8 cellular contexts compared by ENCODE assay signal in the genomic region with DNA sequence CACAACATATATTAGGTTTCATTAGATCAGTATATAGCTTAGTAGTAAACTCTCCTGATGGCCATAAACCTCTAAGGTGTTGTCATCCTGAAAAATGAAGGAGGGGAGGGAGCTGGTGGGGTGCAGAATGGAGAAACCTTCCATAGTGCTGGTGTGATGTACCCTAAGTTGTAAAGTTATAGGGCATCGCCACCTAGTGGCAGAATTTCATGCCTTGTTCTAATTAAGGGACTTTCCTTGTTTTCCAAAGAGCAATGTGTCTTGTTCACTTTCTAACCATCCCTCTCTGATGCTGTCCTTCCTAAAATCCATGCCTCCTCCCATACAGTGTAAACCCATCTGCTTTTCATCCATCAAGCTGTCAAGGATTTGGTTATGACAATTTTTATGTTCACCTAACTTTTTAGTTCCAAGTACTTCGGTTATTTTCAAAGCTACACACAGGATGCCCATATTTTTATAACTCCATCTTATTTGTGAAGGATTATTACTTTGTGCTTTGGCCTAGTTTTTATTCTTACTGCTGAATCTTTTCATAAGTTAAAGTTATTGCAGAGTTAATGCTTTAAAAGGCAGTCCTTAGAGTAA. TPM values are rescaled to one million over a fixed set of nuclear protein-coding genes. Genes with fewer than 3 reads are reported as not detected.
A peak's percentile ranks its signal among the peaks of the same experiment; 100 is the strongest.
DNase-seq lines count a peak whose midpoint lies in the region; ATAC-seq and TF ChIP-seq lines count a peak whose summit lies in the region.

No MANE protein-coding gene starts in this region.

- CTCF ChIA-PET in activated CD4-positive, alpha-beta T cell treated with anti-CD3 and anti-CD28 coated beads for 36 hours (lab: Charles Lee): interaction anchor here (0.6 to 1.6 kb wide), 7 partner anchors 28 to 451 kb away, joined by 3 to 7 read pairs (median 3); no protein-coding TSS in a partner anchor

- peak; percentile 61 for DNase-seq in CD1c-positive myeloid dendritic cell (ENCODE audit: extremely low spot score)
- peak; percentile 43 for DNase-seq in NCI-H1105 (lab: John Stamatoyannopoulos, UW)
- peak; percentile 70 for DNase-seq in activated CD4-positive, alpha-beta T cell treated with anti-CD3 and anti-CD28 coated beads for 36 hours
- DNase-seq in dermis blood vessel endothelial cell: peak; percentile 58
- peak in 1 of 3 donors; percentile 87 for DNase-seq in mucosa of descending colon
- peak in 28 of 49 donors; percentile 0 to 54 (median 24) for DNase-seq in substantia nigra (lab: John Stamatoyannopoulos, UW)

- POLR2A ChIA-PET in activated CD4-positive, alpha-beta T cell treated with anti-CD3 and anti-CD28 coated beads for 36 hours (lab: Charles Lee): no interaction called here

- H3K4me1 Mint-ChIP-seq in activated CD4-positive, alpha-beta T cell treated with anti-CD3 and anti-CD28 coated beads for 36 hours: peaks cover 24% of the 10 kb centered on the region

- no peaks in the 10 kb centered on the region for H3K4me1 ChIP-seq in mucosa of descending colon (ENCODE audit: low read depth)

- no peaks in the 10 kb centered on the region for H3K9me3 ChIP-seq in mucosa of descending colon

- H3K27ac Mint-ChIP-seq in activated CD4-positive, alpha-beta T cell treated with anti-CD3 and anti-CD28 coated beads for 36 hours: no peak overlapping the region

- H3K36me3 ChIP-seq in mucosa of descending colon (ENCODE audit: low read depth): no peaks in the 10 kb centered on the region

- peak; percentile 20 for TF ChIP-seq CTCF in mucosa of descending colon (IDR thresholded peaks at IDR 0.05)

- ATAC-seq in GM19025 (IDR thresholded peaks at IDR 0.05; ENCODE audit: low read depth, unreplicated experiment) (peak; percentile 36), mucosa of descending colon (peak; percentile 73), HG02642 (IDR thresholded peaks at IDR 0.05; ENCODE audit: poor library complexity, unreplicated experiment) (no peak)
- ATAC-seq in activated CD4-positive, alpha-beta T cell treated with anti-CD3 and anti-CD28 coated beads for 36 hours: no peak

- H3K27me3 Mint-ChIP-seq in activated CD4-positive, alpha-beta T cell treated with anti-CD3 and anti-CD28 coated beads for 36 hours: no peaks in the 10 kb centered on the region

- H3K27ac ChIP-seq in substantia nigra (ENCODE audit: low read depth, low read length, poor library complexity, severe bottlenecking): no peak overlapping the region

- H3K9me3 Mint-ChIP-seq in activated CD4-positive, alpha-beta T cell treated with anti-CD3 and anti-CD28 coated beads for 36 hours (ENCODE audit: low read depth): no peaks in the 10 kb centered on the region

- H3K36me3 Mint-ChIP-seq in activated CD4-positive, alpha-beta T cell treated with anti-CD3 and anti-CD28 coated beads for 36 hours (ENCODE audit: low read depth): peaks cover 19% of the 10 kb centered on the region

- peak overlapping the region; percentile 21 for H3K4me3 Mint-ChIP-seq in activated CD4-positive, alpha-beta T cell treated with anti-CD3 and anti-CD28 coated beads for 36 hours

- intact Hi-C loops in activated CD4-positive, alpha-beta T cell treated with anti-CD3 and anti-CD28 coated beads for 36 hours (cut with DNase I, micrococcal nuclease): loop anchor here (2.0 to 5.0 kb wide), 3 partner anchors 271 to 1016 kb away; partner anchors contain the start of gene RRAGB (in 1 of the 2)
- intact Hi-C loops in mucosa of descending colon (cut with DNase I, micrococcal nuclease): no loop called here

- no peak overlapping the region for H3K4me3 ChIP-seq in mucosa of descending colon

RNA-seq across cellular contexts. Expression of gene NBDY, which starts 4.5 kb away (rescaled TPM):
- 10 to 100 TPM; 37.0 to 53.3 TPM for total RNA-seq in activated CD4-positive, alpha-beta T cell treated with anti-CD3 and anti-CD28 coated beads for 36 hours
- total RNA-seq in dermis blood vessel endothelial cell (5.3 and 6.2 TPM in 2 replicates), mucosa of descending colon (10 to 100 TPM; 14.9 to 22.2 (median 20.0) TPM)

Comparison
In these comparisons a context has a peak if more than half of its experiments do, and no peak if none do; other contexts are left out.
1. ATAC-seq: peak in GM19025 (single experiment) and mucosa of descending colon (single experiment); none in activated CD4-positive, alpha-beta T cell treated with anti-CD3 and anti-CD28 coated beads for 36 hours (single experiment) and HG02642 (single experiment).
2. intact Hi-C loops: an anchor here in activated CD4-positive, alpha-beta T cell treated with anti-CD3 and anti-CD28 coated beads for 36 hours (2.0 to 5.0 kb wide); none called in mucosa of descending colon.